Comparison of ENCODE assay signal across 8 cellular contexts in the genomic region with DNA sequence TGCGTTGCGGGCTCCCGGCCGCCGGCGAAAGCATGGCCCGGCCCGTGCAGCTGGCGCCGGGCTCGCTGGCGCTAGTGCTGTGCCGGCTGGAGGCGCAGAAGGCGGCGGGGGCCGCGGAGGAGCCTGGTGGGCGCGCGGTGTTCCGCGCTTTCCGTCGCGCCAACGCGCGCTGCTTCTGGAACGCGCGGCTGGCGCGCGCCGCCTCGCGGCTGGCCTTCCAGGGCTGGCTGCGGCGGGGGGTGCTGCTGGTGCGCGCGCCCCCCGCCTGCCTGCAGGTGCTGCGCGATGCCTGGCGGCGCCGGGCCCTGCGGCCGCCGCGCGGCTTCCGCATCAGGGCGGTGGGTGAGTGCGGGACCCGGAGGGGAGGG. TPM values are rescaled to one million over a fixed set of nuclear protein-coding genes. Genes with fewer than 3 reads are reported as not detected.
DNase-seq lines count a peak whose midpoint lies in the region; ATAC-seq, FAIRE-seq and TF ChIP-seq lines count a peak whose summit lies in the region.
"Not testable (repeated sequence)": the region's sequence is repeated elsewhere in the genome, so short reads cannot be mapped to it uniquely, and the experiment has no call there.

No MANE protein-coding gene starts in this region.

- not testable (repeated sequence) for H3K9me3 ChIP-seq in RWPE2 (ENCODE audit: severe bottlenecking); hepatocyte (ENCODE audit: low read depth); neural cell (ENCODE audit: low read length); transverse colon

- not testable (repeated sequence) for H2AFZ ChIP-seq in hepatocyte; neural cell (ENCODE audit: low read depth, low read length)

- TF ChIP-seq CTCF in GM12875 (IDR thresholded peaks at IDR 0.05; ENCODE audit: borderline replicate concordance, insufficient read depth, low read depth, low read length); RWPE2 (IDR thresholded peaks at IDR 0.05; ENCODE audit: poor library complexity, severe bottlenecking); bronchial epithelial cell (IDR thresholded peaks at IDR 0.05; ENCODE audit: insufficient read depth, low read length, severe bottlenecking); hepatocyte (IDR thresholded peaks at IDR 0.05; ENCODE audit: poor library complexity); neural cell (IDR thresholded peaks at IDR 0.05; ENCODE audit: poor library complexity, severe bottlenecking); transverse colon (IDR thresholded peaks at IDR 0.05): not testable (repeated sequence)

- not testable (repeated sequence) for FAIRE-seq in bronchial epithelial cell (lab: Jason Lieb, UNC)

- not testable (repeated sequence) for TF ChIP-seq RAD21 in neural cell (conservative IDR thresholded peaks at IDR 0.05)

- WGBS in hepatocyte (ENCODE audit: low lambda C conversion rate, missing lambda C conversion rate): under 1% methylated on average over 16 of the region's 58 CpGs
- WGBS in transverse colon (ENCODE audit: low coverage in 1 of 2), 2 donors: no CpG with 5 or more reads among the region's 58 CpGs

- H3K4me1 ChIP-seq in RWPE2 (ENCODE audit: insufficient read depth, poor library complexity, severe bottlenecking); hepatocyte (ENCODE audit: insufficient read depth): not testable (repeated sequence)
- peaks cover 0 to 12% (median 8%) of the 10 kb centered on the region in 4 donors for H3K4me1 ChIP-seq in transverse colon

- not testable (repeated sequence) for TF ChIP-seq POLR2A in transverse colon (IDR thresholded peaks at IDR 0.05)

- H4K20me1 ChIP-seq in hepatocyte (ENCODE audit: insufficient read depth, poor library complexity, severe bottlenecking); neural cell (ENCODE audit: insufficient read depth): not testable (repeated sequence)

- intact Hi-C loops in transverse colon (cut with DNase I; ENCODE audit: low total_unique reads): loop anchor here (10.0 kb wide), 1 partner anchor 67 kb away; no protein-coding TSS in a partner anchor

- H3K4me3 ChIP-seq in GM12875 (ENCODE audit: low read depth, low read length) (peak overlapping the region; percentile 73), RWPE2 (ENCODE audit: severe bottlenecking) (peak overlapping the region; percentile 44), bronchial epithelial cell (ENCODE audit: low read depth, low read length) (peak overlapping the region; percentile 39), hepatocyte (peak overlapping the region; percentile 73), transverse colon (peak overlapping the region in 3 of 4 donors; percentile 51 to 61 (median 57))
- not testable (repeated sequence) for H3K4me3 ChIP-seq in neural cell (ENCODE audit: low read length)

- H3K27me3 ChIP-seq in RWPE2 (ENCODE audit: insufficient read depth, poor library complexity, severe bottlenecking); bronchial epithelial cell (ENCODE audit: control insufficient read depth, insufficient read depth, low read length); hepatocyte; neural cell (ENCODE audit: insufficient read depth, low read depth, low read length); transverse colon: not testable (repeated sequence)

- peak overlapping the region; percentile 96 for H3K4me2 ChIP-seq in hepatocyte
- H3K4me2 ChIP-seq in neural cell (ENCODE audit: low read length): not testable (repeated sequence)

- ATAC-seq in GM21526 (IDR thresholded peaks at IDR 0.05; ENCODE audit: low FRiP score, unreplicated experiment) (peak; percentile 34), HG03108 (IDR thresholded peaks at IDR 0.05; ENCODE audit: unreplicated experiment) (peak; percentile 38)
- not testable (repeated sequence) for ATAC-seq in RWPE2 (ENCODE audit: low read depth)

- in situ Hi-C loops in transverse colon (cut with MboI; ENCODE audit: low pct_ligation_motif_present in 1 of 4, low pct_unique_long_range_greater_than_20kb in 1 of 4, low sequenced_read_pairs in 3 of 4): not testable (repeated sequence)

- H3K9ac ChIP-seq in neural cell (ENCODE audit: low read length): peak overlapping the region; percentile 72

- H3K36me3 ChIP-seq in RWPE2 (ENCODE audit: low read depth); bronchial epithelial cell (ENCODE audit: control insufficient read depth, insufficient read depth, low read length); hepatocyte (replicated peaks; ENCODE audit: insufficient read depth, low read depth); neural cell (ENCODE audit: insufficient read depth, low read length); transverse colon: not testable (repeated sequence)

- not testable (repeated sequence) for TF ChIP-seq EP300 in neural cell (conservative IDR thresholded peaks at IDR 0.05; ENCODE audit: poor library complexity, severe bottlenecking); transverse colon (IDR thresholded peaks at IDR 0.05; ENCODE audit: low read depth)

- H3K9me2 ChIP-seq in hepatocyte (replicated peaks; ENCODE audit: insufficient read depth); neural cell (ENCODE audit: insufficient read depth, low read length): not testable (repeated sequence)

- H3F3A ChIP-seq in neural cell (ENCODE audit: insufficient read depth, low read length, poor library complexity, severe bottlenecking): not testable (repeated sequence)

- H3K79me2 ChIP-seq in hepatocyte; neural cell (replicated peaks; ENCODE audit: insufficient read depth, low read length): not testable (repeated sequence)

- H3K27ac ChIP-seq in RWPE2 (ENCODE audit: poor library complexity, severe bottlenecking); neural cell (ENCODE audit: low read length): not testable (repeated sequence)
- H3K27ac ChIP-seq in hepatocyte: peak overlapping the region; percentile 76
- peak overlapping the region; percentile 39 to 75 (median 64) for H3K27ac ChIP-seq in transverse colon

- not testable (repeated sequence) for DNase-seq in RWPE2 (ENCODE audit: low spot score); bronchial epithelial cell (ENCODE audit: low read depth); hepatocyte (ENCODE audit: low spot score); transverse colon

RNA-seq across cellular contexts. Expression of a gene that starts 0.2 kb away (rescaled TPM):
- under 0.01 TPM in 1 of 2 replicates, not detected in the other for total RNA-seq in bronchial epithelial cell
- total RNA-seq in hepatocyte: 5.5 and 6.4 TPM in 2 replicates
- polyA plus RNA-seq in hepatocyte: 1.6 and 3.7 TPM in 2 replicates
- 1.2 and 2.3 TPM in 2 replicates for polyA plus RNA-seq in neural cell
- 5.8 and 6.0 TPM in 2 replicates for polyA minus RNA-seq in neural cell
- total RNA-seq in transverse colon: 1 to 10 TPM in 3 of 4 donors, under 1 TPM in 1; 0.40 to 2.0 (median 1.4) TPM
